In genomic region chr22:18970180-18970947, GRCh38 we compare ENCODE assay signal across 8 cellular contexts. TPM values are rescaled to one million over a fixed set of nuclear protein-coding genes. Genes with fewer than 3 reads are reported as not detected.
A peak's percentile ranks its signal among the peaks of the same experiment; 100 is the strongest.
DNase-seq lines count a peak whose midpoint lies in the region; TF ChIP-seq lines count a peak whose summit lies in the region.

No MANE protein-coding gene starts in this region.

- H3K36me3 ChIP-seq in liver (ENCODE audit: control insufficient read depth in 4 of 4, insufficient read depth in 3 of 4, low read depth in 1 of 4, low read length in 3 of 4), result no peaks in the 10 kb centered on the region
- H3K36me3 ChIP-seq in urinary bladder (ENCODE audit: insufficient read depth), result no peaks in the 10 kb centered on the region

- H3K9me3 Mint-ChIP-seq in Calu3 (ENCODE audit: low read depth, unreplicated experiment), result no peaks in the 10 kb centered on the region
- H3K9me3 Mint-ChIP-seq in activated CD4-positive, alpha-beta T cell treated with anti-CD3 and anti-CD28 coated beads, Interleukin-2, amount 10 ng/mL, durations not matched to agents 7 days and 5 days, result no peaks in the 10 kb centered on the region

- peak overlapping the region in 1 of 2 donors; percentile 27 for H3K9ac ChIP-seq in liver (ENCODE audit: low read depth in 1 of 2, low read length in 2 of 2)

- H3K27me3 Mint-ChIP-seq in Calu3 (ENCODE audit: unreplicated experiment), result peaks cover 24% of the 10 kb centered on the region
- H3K27me3 Mint-ChIP-seq in activated CD4-positive, alpha-beta T cell treated with anti-CD3 and anti-CD28 coated beads, Interleukin-2, amount 10 ng/mL, durations not matched to agents 7 days and 5 days, result peaks cover 4% of the 10 kb centered on the region

- H3K27ac ChIP-seq in caudate nucleus (ENCODE audit: low read depth, low read length) (peak overlapping the region; percentile 30), liver (ENCODE audit: low read depth in 1 of 2, low read length in 2 of 2) (no peak overlapping the region), urinary bladder (ENCODE audit: low read depth) (no peak overlapping the region)

- BruUV-seq in Calu3 (replicated peaks; lab: Mats Ljungman, UMichigan), result no TSS peak

- no peaks in the 10 kb centered on the region for H3K4me1 Mint-ChIP-seq in Calu3 (ENCODE audit: low read depth, unreplicated experiment)
- no peaks in the 10 kb centered on the region for H3K4me1 Mint-ChIP-seq in activated CD4-positive, alpha-beta T cell treated with anti-CD3 and anti-CD28 coated beads, Interleukin-2, amount 10 ng/mL, durations not matched to agents 7 days and 5 days

- intact Hi-C loops in Calu3 (cut with micrococcal nuclease; ENCODE audit: unreplicated experiment), result no loop called here

- no peaks in the 10 kb centered on the region for H3K27me3 ChIP-seq in liver (ENCODE audit: control insufficient read depth in 4 of 4, insufficient read depth in 4 of 4, low read length in 3 of 4)

- CTCF ChIA-PET in Calu3 (lab: Charles Lee), result no interaction called here
- CTCF ChIA-PET in activated CD4-positive, alpha-beta T cell treated with anti-CD3 and anti-CD28 coated beads, Interleukin-2, amount 10 ng/mL, durations not matched to agents 7 days and 5 days (lab: Charles Lee), result no interaction called here

- H3K4me3 Mint-ChIP-seq in Calu3 (ENCODE audit: low read depth, unreplicated experiment), result peak overlapping the region; percentile 51
- H3K4me3 Mint-ChIP-seq in activated CD4-positive, alpha-beta T cell treated with anti-CD3 and anti-CD28 coated beads, Interleukin-2, amount 10 ng/mL, durations not matched to agents 7 days and 5 days, result no peak overlapping the region

- peak overlapping the region in 2 of 3 donors; percentile 39 to 82 for H3K4me3 ChIP-seq in liver (ENCODE audit: low read depth in 1 of 3, low read length in 3 of 3)
- H3K4me3 ChIP-seq in urinary bladder (ENCODE audit: low read depth, low read length), result peak overlapping the region; percentile 48

- POLR2A ChIA-PET in activated CD4-positive, alpha-beta T cell treated with anti-CD3 and anti-CD28 coated beads, Interleukin-2, amount 10 ng/mL, durations not matched to agents 7 days and 5 days (lab: Charles Lee), result no interaction called here

- peaks cover 8 to 37% (median 18%) of the 10 kb centered on the region in 4 donors for H3K4me1 ChIP-seq in liver (ENCODE audit: control insufficient read depth in 4 of 4, insufficient read depth in 4 of 4, low read length in 3 of 4)
- H3K4me1 ChIP-seq in urinary bladder (ENCODE audit: insufficient read depth), result no peaks in the 10 kb centered on the region

- no peaks in the 10 kb centered on the region for H3K9me3 ChIP-seq in liver (ENCODE audit: control insufficient read depth in 4 of 4, low read length in 3 of 4)

- H3K27ac Mint-ChIP-seq in Calu3 (ENCODE audit: unreplicated experiment), result no peak overlapping the region
- H3K27ac Mint-ChIP-seq in activated CD4-positive, alpha-beta T cell treated with anti-CD3 and anti-CD28 coated beads, Interleukin-2, amount 10 ng/mL, durations not matched to agents 7 days and 5 days, result no peak overlapping the region

- WGBS in liver, result 3% methylated on average over 93 of the region's 93 CpGs
- under 1% methylated on average over 93 of the region's 93 CpGs for WGBS in urinary bladder

- DNase-seq in Calu3 (peak; percentile 47), LoVo (ENCODE audit: low spot score) (peak; percentile 43), caudate nucleus (lab: John Stamatoyannopoulos, UW) (peak in 3 of 61 donors; percentile 28 to 46 (median 32)), medulla oblongata (ENCODE audit: extremely low spot score) (no peak), NCI-H1048 (lab: John Stamatoyannopoulos, UW) (no peak)
- DNase-seq in activated CD4-positive, alpha-beta T cell treated with anti-CD3 and anti-CD28 coated beads, Interleukin-2, amount 10 ng/mL, durations not matched to agents 7 days and 5 days, result no peak

- no peak for TF ChIP-seq RAD21 in liver (IDR thresholded peaks at IDR 0.05)

- TF ChIP-seq CTCF in Calu3 (IDR thresholded peaks at IDR 0.05; ENCODE audit: unreplicated experiment) (peak; percentile 30), liver (IDR thresholded peaks at IDR 0.05; ENCODE audit: low read depth, low read length, missing input control) (no peak)

- H3K36me3 Mint-ChIP-seq in Calu3 (ENCODE audit: insufficient read depth, unreplicated experiment), result no peaks in the 10 kb centered on the region
- no peaks in the 10 kb centered on the region for H3K36me3 Mint-ChIP-seq in activated CD4-positive, alpha-beta T cell treated with anti-CD3 and anti-CD28 coated beads, Interleukin-2, amount 10 ng/mL, durations not matched to agents 7 days and 5 days (ENCODE audit: low read depth)

TF ChIP-seq in liver, 16 proteins besides CTCF, POLR2A, EP300 and RAD21:
- no peak for TF ChIP-seq TAF1 (conservative IDR thresholded peaks at IDR 0.05)
- TF ChIP-seq, protein P1, sequence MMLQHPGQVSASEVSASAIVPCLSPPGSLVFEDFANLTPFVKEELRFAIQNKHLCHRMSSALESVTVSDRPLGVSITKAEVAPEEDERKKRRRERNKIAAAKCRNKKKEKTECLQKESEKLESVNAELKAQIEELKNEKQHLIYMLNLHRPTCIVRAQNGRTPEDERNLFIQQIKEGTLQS (IDR thresholded peaks at IDR 0.05), result no peak
- no peak for TF ChIP-seq JUND (IDR thresholded peaks at IDR 0.05)
- TF ChIP-seq EGR1 (IDR thresholded peaks at IDR 0.05; ENCODE audit: low read depth in 2 of 2), result no peak
- TF ChIP-seq RXRA (IDR thresholded peaks at IDR 0.05), result no peak
- no peak for TF ChIP-seq REST (IDR thresholded peaks at IDR 0.05)
- no peak for TF ChIP-seq SP1 (IDR thresholded peaks at IDR 0.05)

RNA-seq across cellular contexts. Expression of gene PRODH, which starts 34.3 kb away (rescaled TPM):
- 1.5 and 2.7 TPM in 2 replicates for total RNA-seq in Calu3 (2022)
- total RNA-seq in liver, result 1 to 10 TPM in 1 of 2 donors, not detected in 1; 4.1 TPM
- 1 to 10 TPM; 1.2 to 1.6 TPM for polyA plus RNA-seq in liver
- total RNA-seq in urinary bladder, result 1.1 TPM
- 7.5 TPM for polyA plus RNA-seq in urinary bladder
- under 1 TPM; 0.06 to 0.25 TPM for total RNA-seq in activated CD4-positive, alpha-beta T cell treated with anti-CD3 and anti-CD28 coated beads, Interleukin-2, amount 10 ng/mL, durations not matched to agents 7 days and 5 days

Comparison
In these comparisons a context has a peak if more than half of its experiments do, and no peak if none do; other contexts are left out.
1. DNase-seq: peak in Calu3 (single experiment) and LoVo (single experiment); none in medulla oblongata (single experiment), NCI-H1048 (single experiment) and activated CD4-positive, alpha-beta T cell treated with anti-CD3 and anti-CD28 coated beads, Interleukin-2, amount 10 ng/mL, durations not matched to agents 7 days and 5 days (single experiment).